ENCODE assay signal across 10 cellular contexts in the genomic region with DNA sequence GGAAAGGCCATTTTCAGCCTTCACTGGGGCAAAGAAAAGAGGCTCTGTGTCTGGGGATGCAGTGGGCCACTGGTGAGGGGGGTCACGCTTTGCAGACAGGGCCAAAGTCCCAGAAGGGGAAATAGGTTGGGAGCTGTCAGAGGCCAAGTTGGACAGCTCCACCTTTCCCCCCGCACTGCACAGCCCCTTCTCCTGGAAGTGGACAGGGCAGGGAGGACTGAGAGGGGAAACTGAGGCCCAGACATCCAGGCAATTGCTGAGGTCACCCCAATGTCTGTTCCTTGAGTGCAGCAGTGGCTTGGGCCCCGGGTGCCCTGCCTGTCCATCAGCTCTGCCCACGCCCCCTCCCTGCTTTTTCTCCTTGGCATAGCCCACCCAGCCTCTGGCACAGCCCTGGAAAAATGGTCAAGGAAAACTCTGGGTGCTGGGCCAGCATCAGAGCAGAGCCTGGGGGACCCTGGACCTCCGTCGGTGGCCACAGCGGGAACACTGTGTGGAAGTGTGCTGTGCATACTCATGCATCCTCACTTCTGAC.
"Had no signal": no experiment of that assay in that cellular context is flagged by ENCODE, and none has a peak within 500 bp of the region (broad histone marks: within the 10 kb centered on the region; RNA-seq: fewer than 3 reads in every experiment).

No MANE protein-coding gene starts in this region.

- H3K4me1 Mint-ChIP-seq: activated T-helper 17 cell treated with anti-CD3 and anti-CD28 coated beads, Interleukin-2, amount 50 U/mL, for 72 hours had no signal

- H3K27ac Mint-ChIP-seq: activated naive CD4-positive, alpha-beta T cell treated with anti-CD3 and anti-CD28 coated beads for 36 hours; activated naive CD8-positive, alpha-beta T cell treated with anti-CD3 and anti-CD28 coated beads, Interleukin-2, amount 10 ng/mL, durations not matched to agents 7 days and 5 days; activated T-helper 17 cell treated with anti-CD3 and anti-CD28 coated beads, Interleukin-2, amount 50 U/mL, for 72 hours; T-helper 1 cell treated with Interleukin-12 subunit alpha and Interleukin-12 subunit beta and Interleukin-4 antibody, amounts not matched to agents 30 μg/mL and 1 μg/mL, for 36 hours had no signal

- H3K4me3 ChIP-seq: adrenal gland, Peyer's patch, SJSA1 had no signal

- H3K27me3 ChIP-seq: adrenal gland, Peyer's patch, SJSA1 had no signal

- H3K27me3 Mint-ChIP-seq: activated T-helper 17 cell treated with anti-CD3 and anti-CD28 coated beads, Interleukin-2, amount 50 U/mL, for 72 hours had no signal

- DNase-seq: activated naive CD8-positive, alpha-beta T cell treated with anti-CD3 and anti-CD28 coated beads, Interleukin-2, amount 10 ng/mL, durations not matched to agents 7 days and 5 days; NCI-H1105 had no signal

- H3K4me3 Mint-ChIP-seq: activated naive CD4-positive, alpha-beta T cell treated with anti-CD3 and anti-CD28 coated beads for 36 hours; activated naive CD8-positive, alpha-beta T cell treated with anti-CD3 and anti-CD28 coated beads, Interleukin-2, amount 10 ng/mL, durations not matched to agents 7 days and 5 days; activated T-helper 17 cell treated with anti-CD3 and anti-CD28 coated beads, Interleukin-2, amount 50 U/mL, for 72 hours; T-helper 1 cell treated with Interleukin-12 subunit alpha and Interleukin-12 subunit beta and Interleukin-4 antibody, amounts not matched to agents 30 μg/mL and 1 μg/mL, for 36 hours; WTC11 had no signal

- H3K9me3 ChIP-seq: adrenal gland, SJSA1 had no signal

- H3K4me1 ChIP-seq: adrenal gland, Peyer's patch had no signal

- H3K9me3 Mint-ChIP-seq: activated naive CD4-positive, alpha-beta T cell treated with anti-CD3 and anti-CD28 coated beads for 36 hours; activated naive CD8-positive, alpha-beta T cell treated with anti-CD3 and anti-CD28 coated beads, Interleukin-2, amount 10 ng/mL, durations not matched to agents 7 days and 5 days; activated T-helper 17 cell treated with anti-CD3 and anti-CD28 coated beads, Interleukin-2, amount 50 U/mL, for 72 hours; WTC11 had no signal

- H3K36me3 Mint-ChIP-seq: activated naive CD8-positive, alpha-beta T cell treated with anti-CD3 and anti-CD28 coated beads, Interleukin-2, amount 10 ng/mL, durations not matched to agents 7 days and 5 days; WTC11 had no signal

- H3K27ac ChIP-seq: adrenal gland, Peyer's patch, RWPE1, SJSA1 had no signal

- H3K36me3 ChIP-seq: adrenal gland, Peyer's patch, SJSA1 had no signal
